In genomic region chr6:107607109-107607508, GRCh38 we compare ENCODE assay signal across 18 cellular contexts.
A peak's percentile ranks its signal among the peaks of the same experiment; 100 is the strongest.
DNase-seq lines count a peak whose midpoint lies in the region; ATAC-seq and TF ChIP-seq lines count a peak whose summit lies in the region.
"Had no signal": no experiment of that assay in that cellular context is flagged by ENCODE, and none has a peak within 500 bp of the region (broad histone marks: within the 10 kb centered on the region; RNA-seq: fewer than 3 reads in every experiment).

No MANE protein-coding gene starts in this region.

- TF ChIP-seq CTCF in cardiac muscle cell (IDR thresholded peaks at IDR 0.05; ENCODE audit: low read depth, low read length): peak; percentile 23
- TF ChIP-seq CTCF in progenitor cell of endocrine pancreas (IDR thresholded peaks at IDR 0.05; ENCODE audit: unreplicated experiment): no peak

- H3K27ac Mint-ChIP-seq in progenitor cell of endocrine pancreas: peak overlapping the region; percentile 49
- H3K27ac Mint-ChIP-seq: effector memory CD8-positive, alpha-beta T cell; naive B cell; stimulated activated naive CD8-positive, alpha-beta T cell treated with anti-CD3 and anti-CD28 coated beads, Interleukin-15, amount 100 ng/mL, for 72 hours; T-helper 1 cell treated with Interleukin-12 subunit alpha and Interleukin-12 subunit beta and Interleukin-4 antibody, amounts not matched to agents 30 μg/mL and 1 μg/mL, for 36 hours; type B pancreatic cell had no signal

- no peaks in the 10 kb centered on the region for H3K9me3 ChIP-seq in cardiac muscle cell (ENCODE audit: low read depth)

- H3K4me3 Mint-ChIP-seq in progenitor cell of endocrine pancreas (ENCODE audit: low read depth): no peak overlapping the region
- H3K4me3 Mint-ChIP-seq: effector memory CD8-positive, alpha-beta T cell; naive B cell; stimulated activated naive CD8-positive, alpha-beta T cell treated with anti-CD3 and anti-CD28 coated beads, Interleukin-15, amount 100 ng/mL, for 72 hours; T-helper 1 cell treated with Interleukin-12 subunit alpha and Interleukin-12 subunit beta and Interleukin-4 antibody, amounts not matched to agents 30 μg/mL and 1 μg/mL, for 36 hours; type B pancreatic cell had no signal

- H3K9me3 Mint-ChIP-seq in progenitor cell of endocrine pancreas (ENCODE audit: low read depth): no peaks in the 10 kb centered on the region
- H3K9me3 Mint-ChIP-seq: effector memory CD8-positive, alpha-beta T cell; stimulated activated naive CD8-positive, alpha-beta T cell treated with anti-CD3 and anti-CD28 coated beads, Interleukin-15, amount 100 ng/mL, for 72 hours; T-helper 1 cell treated with Interleukin-12 subunit alpha and Interleukin-12 subunit beta and Interleukin-4 antibody, amounts not matched to agents 30 μg/mL and 1 μg/mL, for 36 hours; type B pancreatic cell had no signal

- no peak for ATAC-seq in HG03565 (IDR thresholded peaks at IDR 0.05; ENCODE audit: unreplicated experiment)
- ATAC-seq: effector memory CD8-positive, alpha-beta T cell; K562; stimulated activated naive CD8-positive, alpha-beta T cell treated with anti-CD3 and anti-CD28 coated beads, Interleukin-15, amount 100 ng/mL, for 72 hours had no signal

- no peaks in the 10 kb centered on the region for H3K36me3 ChIP-seq in cardiac muscle cell
- H3K36me3 ChIP-seq: WERI-Rb-1 had no signal

- H3K27ac ChIP-seq in cardiac muscle cell: no peak overlapping the region
- H3K27ac ChIP-seq: HL-60, WERI-Rb-1 had no signal

- H3K36me3 Mint-ChIP-seq in progenitor cell of endocrine pancreas (ENCODE audit: insufficient read depth): no peaks in the 10 kb centered on the region
- H3K36me3 Mint-ChIP-seq: naive B cell had no signal

- peaks cover 15% of the 10 kb centered on the region for H3K4me1 Mint-ChIP-seq in progenitor cell of endocrine pancreas (ENCODE audit: low read depth)
- H3K4me1 Mint-ChIP-seq: stimulated activated naive CD8-positive, alpha-beta T cell treated with anti-CD3 and anti-CD28 coated beads, Interleukin-15, amount 100 ng/mL, for 72 hours had no signal

- DNase-seq in GM04504 (ENCODE audit: low read depth): peak; percentile 4
- peak; percentile 80 for DNase-seq in NCI-H146 treated with DMSO at 0.1 percent for 48 hours (lab: John Stamatoyannopoulos, UW; ENCODE audit: unreplicated experiment)
- peak in 1 of 2 donors; percentile 60 for DNase-seq in cardiac muscle cell (ENCODE audit: low read depth in 1 of 2, low spot score in 1 of 2)
- no peak for DNase-seq in progenitor cell of endocrine pancreas (ENCODE audit: low spot score, unreplicated experiment)
- DNase-seq in activated gamma-delta T cell (lab: John Stamatoyannopoulos, UW): no peak
- no peak for DNase-seq in AML-193 (lab: John Stamatoyannopoulos, UW)
- DNase-seq: activated naive CD4-positive, alpha-beta T cell; effector memory CD8-positive, alpha-beta T cell; naive B cell; NCI-H1930; NCI-H446; stimulated activated naive CD8-positive, alpha-beta T cell treated with anti-CD3 and anti-CD28 coated beads, Interleukin-15, amount 100 ng/mL, for 72 hours; WERI-Rb-1 had no signal

- no peak overlapping the region for H3K4me3 ChIP-seq in cardiac muscle cell
- H3K4me3 ChIP-seq: K562 had no signal

- H3K27me3 ChIP-seq in cardiac muscle cell: no peaks in the 10 kb centered on the region

- no peaks in the 10 kb centered on the region for H3K27me3 Mint-ChIP-seq in progenitor cell of endocrine pancreas
- H3K27me3 Mint-ChIP-seq: type B pancreatic cell had no signal

- H3K4me1 ChIP-seq in cardiac muscle cell (ENCODE audit: low read depth): peaks cover 21% of the 10 kb centered on the region

Comparison
In these comparisons a context has a peak if more than half of its experiments do, and no peak if none do; other contexts are left out.
1. DNase-seq: peak in GM04504 (single experiment) and NCI-H146 treated with DMSO at 0.1 percent for 48 hours (single experiment); none in progenitor cell of endocrine pancreas (single experiment), activated gamma-delta T cell (single experiment) and AML-193 (0 of 2).